10 cellular contexts compared by ENCODE assay signal in genomic region chr5:1109542-1110259, GRCh38. TPM values are rescaled to one million over a fixed set of nuclear protein-coding genes. Genes with fewer than 3 reads are reported as not detected.
DNase-seq lines count a peak whose midpoint lies in the region; ATAC-seq and TF ChIP-seq lines count a peak whose summit lies in the region.
"Had no signal": no experiment of that assay in that cellular context is flagged by ENCODE, and none has a peak within 500 bp of the region (broad histone marks: within the 10 kb centered on the region; RNA-seq: fewer than 3 reads in every experiment).

No MANE protein-coding gene starts in this region.

- H3K27ac Mint-ChIP-seq in GM23338, result no peak overlapping the region

- WGBS in right cardiac atrium, result 78% methylated on average over 26 of the region's 26 CpGs

- H3K4me1 ChIP-seq in GM23338 (ENCODE audit: insufficient read depth) (peaks cover 14% of the 10 kb centered on the region; the same call in 1 of the 2 replicates), right cardiac atrium (ENCODE audit: control insufficient read depth, insufficient read depth, low read length) (peaks cover 21% of the 10 kb centered on the region)

- no peaks in the 10 kb centered on the region for H3K9me2 ChIP-seq in GM23338 (ENCODE audit: insufficient read depth)

- H3K79me2 ChIP-seq in GM23338 (replicated peaks; ENCODE audit: insufficient read depth), result peaks cover 63% of the 10 kb centered on the region

- H2AFZ ChIP-seq in GM23338, result no peak overlapping the region

- 0 out of 2 replicates have a peak, but pooled peaks cover 2% of the 10 kb centered on the region for H4K20me1 ChIP-seq in GM23338 (replicated peaks; ENCODE audit: insufficient read depth)

- H3K4me1 Mint-ChIP-seq in GM23338, result peaks cover 39% of the 10 kb centered on the region

- DNase-seq in GM23338 (ENCODE audit: low spot score) (no peak), right cardiac atrium (no peak), cerebellar cortex (ENCODE audit: low spot score) (no peak), NCI-H774 (lab: John Stamatoyannopoulos, UW) (no peak), NCI-H2227 treated with DMSO at 0.1 percent for 48 hours (lab: John Stamatoyannopoulos, UW) (no peak)
- DNase-seq: NCI-H2171, trophoblast cell had no signal

- peak overlapping the region; percentile 79; the same call in 1 of the 3 replicates for H3K4me3 Mint-ChIP-seq in GM23338

- H3F3A ChIP-seq in GM23338 (replicated peaks; ENCODE audit: low read depth), result no peaks in the 10 kb centered on the region

- TF ChIP-seq CTCF in GM23338 (conservative IDR thresholded peaks at IDR 0.05; ENCODE audit: low read depth in 2 of 2) (no peak), VCaP (conservative IDR thresholded peaks at IDR 0.05) (no peak)

- no peaks in the 10 kb centered on the region for H3K9me3 Mint-ChIP-seq in GM23338

- ATAC-seq in GM23338 (no peak), right cardiac atrium (no peak), HG02938 (IDR thresholded peaks at IDR 0.05; ENCODE audit: unreplicated experiment) (no peak)

- H3K4me3 ChIP-seq in GM23338, result no peak overlapping the region
- H3K4me3 ChIP-seq in right cardiac atrium (ENCODE audit: low read length), result no peak overlapping the region
- H3K4me3 ChIP-seq in skin epidermis, result peak overlapping the region in 4 of 7 experiments; percentile 62 to 94 (median 88)

- H3K36me3 Mint-ChIP-seq in GM23338 (ENCODE audit: low read depth), result no peaks in the 10 kb centered on the region

- H3K27me3 ChIP-seq in GM23338 (ENCODE audit: insufficient read depth), result no peaks in the 10 kb centered on the region
- H3K27me3 ChIP-seq in right cardiac atrium (ENCODE audit: control insufficient read depth, insufficient read depth), result no peaks in the 10 kb centered on the region

- H3K36me3 ChIP-seq in GM23338 (ENCODE audit: insufficient read depth), result no peaks in the 10 kb centered on the region

- no peaks in the 10 kb centered on the region for H3K9me3 ChIP-seq in right cardiac atrium (ENCODE audit: control insufficient read depth, low read length)

- H3K27ac ChIP-seq in GM23338 (ENCODE audit: low read depth) (no peak overlapping the region), VCaP (peak overlapping the region; percentile 87), right cardiac atrium (ENCODE audit: low read length) (peak overlapping the region; percentile 39), skin epidermis (peak overlapping the region in 17 of 21 experiments; percentile 55 to 97 (median 89))

- intact Hi-C loops in right cardiac atrium (cut with DNase I), result no loop called here

- no peak overlapping the region for H3K4me2 ChIP-seq in GM23338

- peaks cover 17% of the 10 kb centered on the region for H3K27me3 Mint-ChIP-seq in GM23338 (ENCODE audit: insufficient read depth, low read depth, poor library complexity)

TF ChIP-seq in GM23338, 12 proteins besides CTCF, POLR2A, EP300 and RAD21 (continues in another document):
- TF ChIP-seq ZNF462 (CRISPR knock-in tag; IDR thresholded peaks at IDR 0.05) (no peak), ETS1 (IDR thresholded peaks at IDR 0.05) (no peak), ZNF331 (CRISPR knock-in tag; IDR thresholded peaks at IDR 0.05; ENCODE audit: low read depth) (no peak), CREB1 (CRISPR knock-in tag; IDR thresholded peaks at IDR 0.05; ENCODE audit: low read depth) (no peak), POLR2AphosphoS5 (IDR thresholded peaks at IDR 0.05; ENCODE audit: low read depth) (no peak), STAT1 (IDR thresholded peaks at IDR 0.05; ENCODE audit: unreplicated experiment) (no peak), EZH2phosphoT487 (IDR thresholded peaks at IDR 0.05; ENCODE audit: unreplicated experiment) (no peak)

RNA-seq across cellular contexts. Expression of gene SLC12A7, which starts 2.2 kb away (rescaled TPM):
- total RNA-seq in GM23338 (2014; rRNA removed; shearing (Covaris generic)), result 32.2 TPM in 2 replicates
- polyA plus RNA-seq in GM23338 (2016; fragmentation: Nextera tagmentation; extraction: Ambion mirVana) (7.4 TPM in 2 replicates), right cardiac atrium (28.5 TPM)
- total RNA-seq in right cardiac atrium, result 10 to 100 TPM; 57.2 to 80.5 (median 65.6) TPM

Comparison
In these comparisons a context has a peak if more than half of its experiments do, and no peak if none do; other contexts are left out.
1. H3K4me3 ChIP-seq: peak in skin epidermis (4 of 7); none in GM23338 (single experiment) and right cardiac atrium (single experiment).